ENCODE assay signal across 13 cellular contexts in genomic region chr19:44764975-44765948, GRCh38. TPM values are rescaled to one million over a fixed set of nuclear protein-coding genes. Genes with fewer than 3 reads are reported as not detected.
A peak's percentile ranks its signal among the peaks of the same experiment; 100 is the strongest.
DNase-seq lines count a peak whose midpoint lies in the region; ATAC-seq and TF ChIP-seq lines count a peak whose summit lies in the region.
"Had no signal": no experiment of that assay in that cellular context is flagged by ENCODE, and none has a peak within 500 bp of the region (broad histone marks: within the 10 kb centered on the region; RNA-seq: fewer than 3 reads in every experiment).

No MANE protein-coding gene starts in this region.

- H3K27ac Mint-ChIP-seq in WTC11: no peak overlapping the region

- H3K27ac ChIP-seq in liver (ENCODE audit: low read depth in 1 of 2, low read length in 2 of 2): no peak overlapping the region
- H3K27ac ChIP-seq: coronary artery, SJSA1 had no signal

- CTCF ChIA-PET in WTC11 (lab: Charles Lee): interaction anchor here (0.6 to 2.8 kb wide), 4 partner anchors 37 to 327 kb away, joined by 3 to 25 read pairs (median 3); no protein-coding TSS in a partner anchor

- peaks cover 9% of the 10 kb centered on the region for H3K9me3 Mint-ChIP-seq in WTC11

- ATAC-seq in WTC11 (no peak), GM18519 (IDR thresholded peaks at IDR 0.05; ENCODE audit: low FRiP score, unreplicated experiment) (no peak)

- no peaks in the 10 kb centered on the region for H3K4me1 Mint-ChIP-seq in WTC11

- peaks cover 1 to 4% (median 3%) of the 10 kb centered on the region in 4 donors for H3K36me3 ChIP-seq in liver (ENCODE audit: control insufficient read depth in 4 of 4, insufficient read depth in 3 of 4, low read depth in 1 of 4, low read length in 3 of 4)

- POLR2A ChIA-PET in WTC11 (lab: Charles Lee): interaction anchor here (0.6 kb wide), 1 partner anchor 102 kb away, joined by 3 read pairs; no protein-coding TSS in a partner anchor

- H3K4me3 Mint-ChIP-seq in WTC11: no peak overlapping the region

- no peak overlapping the region for H3K9ac ChIP-seq in liver (ENCODE audit: low read depth in 1 of 2, low read length in 2 of 2)

- peaks cover 39% of the 10 kb centered on the region for H3K27me3 Mint-ChIP-seq in WTC11 (ENCODE audit: low read depth)

- H3K36me3 Mint-ChIP-seq in WTC11: peaks cover 4% of the 10 kb centered on the region; the same call in 1 of the 2 replicates

- TF ChIP-seq CTCF in WTC11 (IDR thresholded peaks at IDR 0.05) (no peak), liver (IDR thresholded peaks at IDR 0.05; ENCODE audit: low read depth, low read length, missing input control) (no peak)

- no peaks in the 10 kb centered on the region for H3K27me3 ChIP-seq in liver (ENCODE audit: control insufficient read depth in 4 of 4, insufficient read depth in 4 of 4, low read length in 3 of 4)
- H3K27me3 ChIP-seq: SJSA1 had no signal

- no peaks in the 10 kb centered on the region for H3K9me3 ChIP-seq in liver (ENCODE audit: control insufficient read depth in 4 of 4, low read length in 3 of 4)
- H3K9me3 ChIP-seq: SJSA1 had no signal

- peak; percentile 16 to 48 for TF ChIP-seq RAD21 in liver (IDR thresholded peaks at IDR 0.05)

- 65% methylated on average over 23 of the region's 23 CpGs for WGBS in liver

- H3K4me3 ChIP-seq in liver (ENCODE audit: low read depth in 1 of 3, low read length in 3 of 3): no peak overlapping the region
- H3K4me3 ChIP-seq: coronary artery, SJSA1 had no signal

- DNase-seq in AML-193 (lab: John Stamatoyannopoulos, UW) (peak; percentile 88 to 90), HuH-7 (ENCODE audit: low spot score) (peak; percentile 68), WTC11 (ENCODE audit: low spot score) (no peak), NCI-H748 treated with DMSO at 0.1 percent for 48 hours (lab: John Stamatoyannopoulos, UW) (no peak), inferior parietal cortex (ENCODE audit: extremely low spot score) (no peak)
- DNase-seq in stimulated activated CD4-positive, alpha-beta T cell treated with anti-CD3 and anti-CD28 coated beads, Interleukin-15, amount 100 ng/mL, for 24 hours: no peak
- DNase-seq: NCI-H510A treated with DMSO at 0.1 percent for 48 hours; stimulated activated CD4-positive, alpha-beta T cell treated with anti-CD3 and anti-CD28 coated beads, Interleukin-2, amount 100 ng/mL, for 48 hours had no signal

- H3K4me1 ChIP-seq in liver (ENCODE audit: control insufficient read depth in 4 of 4, insufficient read depth in 4 of 4, low read length in 3 of 4): peaks cover 0 to 3% (median 2%) of the 10 kb centered on the region in 4 donors

TF ChIP-seq in WTC11, 78 proteins besides CTCF, POLR2A, EP300 and RAD21:
- TF ChIP-seq GABPB1 (CRISPR knock-in tag; IDR thresholded peaks at IDR 0.05): peak; percentile 55; the same call in 1 of the 2 replicates
- TF ChIP-seq, protein P1, sequence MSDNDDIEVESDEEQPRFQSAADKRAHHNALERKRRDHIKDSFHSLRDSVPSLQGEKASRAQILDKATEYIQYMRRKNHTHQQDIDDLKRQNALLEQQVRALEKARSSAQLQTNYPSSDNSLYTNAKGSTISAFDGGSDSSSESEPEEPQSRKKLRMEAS (CRISPR knock-in tag; IDR thresholded peaks at IDR 0.05): no peak
- no peak for TF ChIP-seq ZNF423 (CRISPR knock-in tag; IDR thresholded peaks at IDR 0.05)

TF ChIP-seq in liver, 16 proteins besides CTCF, POLR2A, EP300 and RAD21:
- TF ChIP-seq NR2F2 (IDR thresholded peaks at IDR 0.05) (peak; percentile 81), HNF4G (IDR thresholded peaks at IDR 0.05) (no peak), RXRA (IDR thresholded peaks at IDR 0.05) (peak; percentile 70 to 80), SP1 (IDR thresholded peaks at IDR 0.05) (peak; percentile 47), FOXA2 (IDR thresholded peaks at IDR 0.05) (no peak), HNF4A (conservative IDR thresholded peaks at IDR 0.05) (peak; percentile 56 to 59), YY1 (IDR thresholded peaks at IDR 0.05) (peak; percentile 26)
- TF ChIP-seq, protein P1 (IDR thresholded peaks at IDR 0.05): peak; percentile 33

RNA-seq across cellular contexts. Expression of gene CBLC, which starts 12.4 kb away (rescaled TPM):
- total RNA-seq in WTC11 (2021): 20.5 to 29.5 TPM (median 27.8 TPM) in 3 replicates
- total RNA-seq in liver: 10 to 100 TPM in 1 of 2 donors, 1 to 10 TPM in 1; 2.1 to 14.0 TPM
- 1 to 10 TPM; 8.0 to 9.6 TPM for polyA plus RNA-seq in liver
- total RNA-seq: Daoy, SJSA1 had no signal

RNA-seq across cellular contexts. Expression of gene BCL3, which starts 16.8 kb away (rescaled TPM):
- total RNA-seq in WTC11 (2021) (4.6 to 7.8 TPM (median 5.6 TPM) in 3 replicates), liver (10 to 100 TPM in 1 of 2 donors, 1 to 10 TPM in 1; 4.5 to 29.1 TPM)
- 10 to 100 TPM; 10.3 to 63.6 TPM for polyA plus RNA-seq in liver

RNA-seq across cellular contexts. Expression of gene BCAM, which starts 43.6 kb away (rescaled TPM):
- 73.1 to 89.5 TPM (median 80.0 TPM) in 3 replicates for total RNA-seq in WTC11 (2021)
- total RNA-seq in liver: 10 to 100 TPM; 15.1 to 87.4 TPM
- 10 to 100 TPM; 10.5 to 23.1 TPM for polyA plus RNA-seq in liver

Comparison
In these comparisons a context has a peak if more than half of its experiments do, and no peak if none do; other contexts are left out.
1. DNase-seq: peak in AML-193 (2 of 2) and HuH-7 (single experiment); none in WTC11 (single experiment), stimulated activated CD4-positive, alpha-beta T cell treated with anti-CD3 and anti-CD28 coated beads, Interleukin-15, amount 100 ng/mL, for 24 hours (single experiment), NCI-H748 treated with DMSO at 0.1 percent for 48 hours (single experiment) and inferior parietal cortex (single experiment).